Comparison of ENCODE assay signal across 30 cellular contexts in the genomic region with DNA sequence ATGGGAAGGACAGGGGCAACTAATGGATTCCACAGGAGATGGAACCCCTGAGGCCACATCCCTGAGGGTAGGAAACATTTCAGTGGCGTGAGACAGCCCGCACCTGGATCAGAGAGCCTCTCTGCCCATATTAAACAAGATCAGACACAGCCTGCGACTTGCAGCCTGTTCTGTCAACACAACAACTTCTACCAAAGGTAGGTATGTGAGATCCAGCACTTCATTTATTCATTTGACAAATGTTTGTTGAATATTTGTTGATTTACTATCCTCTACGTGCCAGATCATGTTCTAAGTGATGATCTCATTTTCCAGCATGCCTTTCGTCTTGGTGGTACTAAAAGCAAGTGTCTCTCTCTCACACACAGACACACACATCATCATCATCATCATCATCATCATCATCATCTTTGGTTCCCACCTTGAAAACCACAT. TPM values are rescaled to one million over a fixed set of nuclear protein-coding genes. Genes with fewer than 3 reads are reported as not detected.
A peak's percentile ranks its signal among the peaks of the same experiment; 100 is the strongest.
DNase-seq lines count a peak whose midpoint lies in the region; ATAC-seq and TF ChIP-seq lines count a peak whose summit lies in the region.
"Had no signal": no experiment of that assay in that cellular context is flagged by ENCODE, and none has a peak within 500 bp of the region (broad histone marks: within the 10 kb centered on the region; RNA-seq: fewer than 3 reads in every experiment).

No MANE protein-coding gene starts in this region.

- peak overlapping the region; percentile 4 for H3K27ac Mint-ChIP-seq in T-helper 1 cell treated with Interleukin-12 subunit alpha and Interleukin-12 subunit beta and Interleukin-4 antibody, amounts not matched to agents 30 μg/mL and 1 μg/mL, for 36 hours
- H3K27ac Mint-ChIP-seq: activated CD8-positive, alpha-beta T cell treated with anti-CD3 and anti-CD28 coated beads, Interleukin-2, amount 10 ng/mL, durations not matched to agents 7 days and 5 days; activated naive CD8-positive, alpha-beta T cell treated with anti-CD3 and anti-CD28 coated beads for 36 hours; B cell; H9; nephron progenitor cell had no signal

- H3K4me3 ChIP-seq in fibroblast of mammary gland (ENCODE audit: control insufficient read depth, low read depth, low read length) (no peak overlapping the region), smooth muscle cell (no peak overlapping the region)
- H3K4me3 ChIP-seq: ascending aorta, lung, MG63, sigmoid colon, testis had no signal

- H4K20me1 ChIP-seq in smooth muscle cell (ENCODE audit: low read depth): no peaks in the 10 kb centered on the region

- no peaks in the 10 kb centered on the region for H3K9me3 ChIP-seq in smooth muscle cell (replicated peaks; ENCODE audit: low read depth)
- H3K9me3 ChIP-seq: ascending aorta, MG63, sigmoid colon, testis had no signal

- peaks cover 4% of the 10 kb centered on the region for H3K27me3 Mint-ChIP-seq in T-helper 1 cell treated with Interleukin-12 subunit alpha and Interleukin-12 subunit beta and Interleukin-4 antibody, amounts not matched to agents 30 μg/mL and 1 μg/mL, for 36 hours (ENCODE audit: low read depth)
- H3K27me3 Mint-ChIP-seq: activated naive CD8-positive, alpha-beta T cell treated with anti-CD3 and anti-CD28 coated beads for 36 hours; B cell had no signal

- no peaks in the 10 kb centered on the region for H3K36me3 Mint-ChIP-seq in T-helper 1 cell treated with Interleukin-12 subunit alpha and Interleukin-12 subunit beta and Interleukin-4 antibody, amounts not matched to agents 30 μg/mL and 1 μg/mL, for 36 hours (ENCODE audit: low read depth)
- H3K36me3 Mint-ChIP-seq: activated naive CD8-positive, alpha-beta T cell treated with anti-CD3 and anti-CD28 coated beads for 36 hours; CD8-positive, alpha-beta T cell had no signal

- H3K4me3 Mint-ChIP-seq in T-helper 1 cell treated with Interleukin-12 subunit alpha and Interleukin-12 subunit beta and Interleukin-4 antibody, amounts not matched to agents 30 μg/mL and 1 μg/mL, for 36 hours: no peak overlapping the region
- H3K4me3 Mint-ChIP-seq: activated CD8-positive, alpha-beta T cell treated with anti-CD3 and anti-CD28 coated beads, Interleukin-2, amount 10 ng/mL, durations not matched to agents 7 days and 5 days; activated naive CD8-positive, alpha-beta T cell treated with anti-CD3 and anti-CD28 coated beads for 36 hours; B cell; CD8-positive, alpha-beta T cell; H9; nephron progenitor cell had no signal

- H3K27ac ChIP-seq in VCaP (peak overlapping the region; percentile 65; the same call in 1 of the 2 replicates), smooth muscle cell (ENCODE audit: low read depth) (peak overlapping the region; percentile 99)
- H3K27ac ChIP-seq: sigmoid colon, testis had no signal

- no peaks in the 10 kb centered on the region for H3K79me2 ChIP-seq in smooth muscle cell (ENCODE audit: low read depth)

- no peaks in the 10 kb centered on the region for H3K36me3 ChIP-seq in smooth muscle cell (ENCODE audit: low read depth)
- H3K36me3 ChIP-seq: ascending aorta, MG63, sigmoid colon had no signal

- H3K4me1 ChIP-seq in smooth muscle cell (ENCODE audit: low read depth): peaks cover 26% of the 10 kb centered on the region
- H3K4me1 ChIP-seq: sigmoid colon had no signal

- DNase-seq in T-helper 1 cell: no peak
- peak; percentile 46 for DNase-seq in fibroblast of mammary gland (ENCODE audit: low read depth)
- no peak for DNase-seq in smooth muscle cell (lab: John Stamatoyannopoulos, UW; ENCODE audit: unreplicated experiment)
- DNase-seq in activated T-cell treated with anti-CD3 and anti-CD28 coated beads, Interleukin-2, amount 50 U/mL, for 48 hours: no peak
- DNase-seq: activated CD4-positive, alpha-beta T cell treated with anti-CD3 and anti-CD28 coated beads for 1 hour; activated CD8-positive, alpha-beta T cell treated with anti-CD3 and anti-CD28 coated beads, Interleukin-2, amount 10 ng/mL, durations not matched to agents 7 days and 5 days; activated effector memory CD4-positive, alpha-beta T cell treated with anti-CD3 and anti-CD28 coated beads, Interleukin-2, amount 50 U/mL, for 16 hours; activated naive CD8-positive, alpha-beta T cell treated with anti-CD3 and anti-CD28 coated beads for 36 hours; CD8-positive, alpha-beta T cell; GF-D8; H9; head of caudate nucleus; KBM-7; MG63; NCI-H2081; NCI-H345; nephron progenitor cell; posterior cingulate gyrus; SIG-M5; sigmoid colon; stimulated activated naive CD4-positive, alpha-beta T cell treated with Interleukin-2 at 50 U/mL for 16 hours; testis had no signal

- peaks cover 32% of the 10 kb centered on the region for H3F3A ChIP-seq in smooth muscle cell (ENCODE audit: low read depth)

- no peak for TF ChIP-seq CTCF in VCaP (conservative IDR thresholded peaks at IDR 0.05)
- no peak for TF ChIP-seq CTCF in fibroblast of mammary gland (conservative IDR thresholded peaks at IDR 0.05; ENCODE audit: control insufficient read depth, insufficient read depth, low read depth, low read length)
- TF ChIP-seq CTCF in smooth muscle cell (IDR thresholded peaks at IDR 0.05; ENCODE audit: borderline replicate concordance, insufficient read depth, poor library complexity, severe bottlenecking): no peak

- peak overlapping the region; percentile 68 for H3K4me2 ChIP-seq in smooth muscle cell

- WGBS in smooth muscle cell (ENCODE audit: low lambda C conversion rate): 66% methylated on average over 5 of the region's 5 CpGs

- no peak for ATAC-seq in GM21528 (IDR thresholded peaks at IDR 0.05; ENCODE audit: low FRiP score, unreplicated experiment)
- ATAC-seq in HG02870 (IDR thresholded peaks at IDR 0.05; ENCODE audit: unreplicated experiment): no peak
- ATAC-seq: activated CD8-positive, alpha-beta T cell treated with anti-CD3 and anti-CD28 coated beads, Interleukin-2, amount 10 ng/mL, durations not matched to agents 7 days and 5 days; CD8-positive, alpha-beta T cell; Panc1 had no signal

- H3K9ac ChIP-seq in smooth muscle cell (ENCODE audit: low read depth): peak overlapping the region; percentile 91

- H3K27me3 ChIP-seq in smooth muscle cell (ENCODE audit: low read depth): no peaks in the 10 kb centered on the region
- H3K27me3 ChIP-seq: ascending aorta, MG63, sigmoid colon, testis had no signal

- no peaks in the 10 kb centered on the region for H3K9me3 Mint-ChIP-seq in T-helper 1 cell treated with Interleukin-12 subunit alpha and Interleukin-12 subunit beta and Interleukin-4 antibody, amounts not matched to agents 30 μg/mL and 1 μg/mL, for 36 hours
- H3K9me3 Mint-ChIP-seq: activated naive CD8-positive, alpha-beta T cell treated with anti-CD3 and anti-CD28 coated beads for 36 hours; CD8-positive, alpha-beta T cell; H9; nephron progenitor cell had no signal

- H3K4me1 Mint-ChIP-seq in T-helper 1 cell treated with Interleukin-12 subunit alpha and Interleukin-12 subunit beta and Interleukin-4 antibody, amounts not matched to agents 30 μg/mL and 1 μg/mL, for 36 hours (ENCODE audit: low read depth): peaks cover 44% of the 10 kb centered on the region

- H2AFZ ChIP-seq in smooth muscle cell (ENCODE audit: low read depth): no peak overlapping the region

RNA-seq across cellular contexts. Expression of gene NT5E, which starts 43.2 kb away (rescaled TPM):
- 124 and 137 TPM in 2 replicates for total RNA-seq in smooth muscle cell
- 72.8 and 88.6 TPM in 2 replicates for polyA plus RNA-seq in smooth muscle cell
